ENCODE assay signal across 8 cellular contexts in the genomic region with DNA sequence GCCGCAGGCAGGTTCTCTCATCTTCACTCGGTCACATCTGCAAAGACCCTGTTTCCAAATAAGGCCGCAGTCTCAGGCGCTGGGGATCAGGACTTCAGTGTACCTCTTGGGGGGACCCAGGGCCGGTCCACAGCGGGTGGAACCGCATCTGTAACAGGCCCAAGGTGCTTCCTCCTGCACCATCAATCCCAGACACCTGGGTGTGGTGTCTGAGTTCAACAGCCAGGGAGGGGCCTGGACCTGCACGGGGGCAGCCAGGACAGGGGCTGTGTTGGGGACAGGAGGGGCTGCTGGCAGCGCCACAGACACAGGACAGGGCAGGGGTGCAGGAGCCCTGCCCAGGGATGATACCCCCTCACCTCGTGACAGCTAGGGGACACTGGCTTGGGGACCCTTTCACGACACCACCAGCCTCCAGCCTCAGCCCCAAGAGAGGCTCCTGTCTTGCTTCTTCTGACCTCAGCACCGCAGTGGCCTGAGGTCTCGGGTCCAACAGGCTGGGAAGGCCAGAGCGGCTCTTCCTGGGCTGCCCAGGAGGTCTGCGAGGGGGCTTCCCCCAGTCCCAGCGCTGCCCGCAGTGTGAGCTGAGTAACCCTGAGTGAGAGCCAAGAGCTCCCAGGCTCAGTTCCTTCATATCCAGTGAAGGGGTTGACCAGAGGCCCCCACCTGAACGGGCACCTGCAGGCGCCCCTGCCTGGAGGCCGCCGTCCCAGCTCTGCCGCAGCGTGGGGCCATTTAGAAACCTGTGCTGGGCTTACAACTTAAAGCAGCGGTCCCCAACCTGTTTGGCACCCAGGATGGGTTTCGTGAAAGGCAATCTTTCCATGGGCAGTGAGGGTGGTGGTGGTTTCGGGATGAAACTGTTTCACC. TPM values are rescaled to one million over a fixed set of nuclear protein-coding genes. Genes with fewer than 3 reads are reported as not detected.
DNase-seq lines count a peak whose midpoint lies in the region; ATAC-seq and TF ChIP-seq lines count a peak whose summit lies in the region.
"Had no signal": no experiment of that assay in that cellular context is flagged by ENCODE, and none has a peak within 500 bp of the region (broad histone marks: within the 10 kb centered on the region; RNA-seq: fewer than 3 reads in every experiment).

No MANE protein-coding gene starts in this region.

- DNase-seq in body of pancreas = no peak
- DNase-seq in left colon = peak; percentile 44 to 57
- no peak for DNase-seq in stimulated activated effector memory CD8-positive, alpha-beta T cell treated with anti-CD3 and anti-CD28 coated beads, Interleukin-12 subunit alpha, Interleukin-12 subunit beta, amount 100 ng/mL, for 72 hours (ENCODE audit: low spot score in 2 of 2)
- DNase-seq in kidney glomerular epithelial cell (lab: John Stamatoyannopoulos, UW) = no peak
- no peak for DNase-seq in SK-N-DZ (ENCODE audit: low spot score)
- DNase-seq: NCI-H1417 treated with DMSO at 0.1 percent for 48 hours had no signal

- H3K9me3 Mint-ChIP-seq in stimulated activated effector memory CD8-positive, alpha-beta T cell treated with anti-CD3 and anti-CD28 coated beads, Interleukin-12 subunit alpha, Interleukin-12 subunit beta, amount 100 ng/mL, for 72 hours = no peaks in the 10 kb centered on the region

- peaks cover 23% of the 10 kb centered on the region for H3K4me1 Mint-ChIP-seq in stimulated activated effector memory CD8-positive, alpha-beta T cell treated with anti-CD3 and anti-CD28 coated beads, Interleukin-12 subunit alpha, Interleukin-12 subunit beta, amount 100 ng/mL, for 72 hours

- H3K36me3 ChIP-seq in HUES48 (ENCODE audit: control insufficient read depth, insufficient read depth, low read length) (no peaks in the 10 kb centered on the region), body of pancreas (replicated peaks in 1 of 2; ENCODE audit: insufficient read depth in 1 of 2, low read depth in 2 of 2) (no peaks in the 10 kb centered on the region)

- H3K9ac ChIP-seq in HUES48 (ENCODE audit: low read depth, low read length) = no peak overlapping the region

- ATAC-seq in body of pancreas (no peak), left colon (peak; percentile 50), HG03025 (IDR thresholded peaks at IDR 0.05; ENCODE audit: low FRiP score, unreplicated experiment) (no peak)
- ATAC-seq in stimulated activated effector memory CD8-positive, alpha-beta T cell treated with anti-CD3 and anti-CD28 coated beads, Interleukin-12 subunit alpha, Interleukin-12 subunit beta, amount 100 ng/mL, for 72 hours = no peak

- peaks cover 9% of the 10 kb centered on the region for H3K4me1 ChIP-seq in HUES48 (ENCODE audit: control insufficient read depth, insufficient read depth, low read length)
- peaks cover 32% of the 10 kb centered on the region for H3K4me1 ChIP-seq in body of pancreas

- H3K27ac Mint-ChIP-seq in stimulated activated effector memory CD8-positive, alpha-beta T cell treated with anti-CD3 and anti-CD28 coated beads, Interleukin-12 subunit alpha, Interleukin-12 subunit beta, amount 100 ng/mL, for 72 hours = no peak overlapping the region

- intact Hi-C loops in body of pancreas (cut with DNase I) (no loop called here), left colon (cut with DNase I, micrococcal nuclease) (no loop called here)

- WGBS in body of pancreas, 2 donors = 75 to 84% methylated on average over 11 to 25 of the region's 26 CpGs

- H3K9me3 ChIP-seq in HUES48 (ENCODE audit: control insufficient read depth, insufficient read depth, low read length) (no peaks in the 10 kb centered on the region), body of pancreas (no peaks in the 10 kb centered on the region)

- TF ChIP-seq CTCF in body of pancreas (IDR thresholded peaks at IDR 0.05) = peak in 1 of 7 experiments; percentile 2

- no peaks in the 10 kb centered on the region for H3K36me3 Mint-ChIP-seq in stimulated activated effector memory CD8-positive, alpha-beta T cell treated with anti-CD3 and anti-CD28 coated beads, Interleukin-12 subunit alpha, Interleukin-12 subunit beta, amount 100 ng/mL, for 72 hours

- TF ChIP-seq POLR2A in body of pancreas (IDR thresholded peaks at IDR 0.05) = no peak

- H3K4me3 Mint-ChIP-seq in stimulated activated effector memory CD8-positive, alpha-beta T cell treated with anti-CD3 and anti-CD28 coated beads, Interleukin-12 subunit alpha, Interleukin-12 subunit beta, amount 100 ng/mL, for 72 hours = peak overlapping the region; percentile 75

- peak overlapping the region; percentile 54; the same call in 1 of the 2 replicates for H3K4me3 ChIP-seq in HUES48 (ENCODE audit: low read depth, low read length)
- no peak overlapping the region for H3K4me3 ChIP-seq in body of pancreas

- peaks cover 20% of the 10 kb centered on the region for H3K27me3 ChIP-seq in HUES48 (ENCODE audit: control insufficient read depth, insufficient read depth, low read length)
- H3K27me3 ChIP-seq in body of pancreas = no peaks in the 10 kb centered on the region

- no peak overlapping the region for H3K27ac ChIP-seq in HUES48 (ENCODE audit: low read depth, low read length)
- H3K27ac ChIP-seq in body of pancreas = peak overlapping the region; percentile 99 to 100 (median 100)

RNA-seq across cellular contexts. Expression of a gene that starts 30.7 kb away (rescaled TPM):
- total RNA-seq in body of pancreas = 10 to 100 TPM in 1 of 2 donors, 1 to 10 TPM in 1; 5.7 to 14.8 TPM
- 10 to 100 TPM; 12.2 to 14.2 TPM for total RNA-seq in left colon
- 6.6 and 15.1 TPM in 2 replicates for polyA plus RNA-seq in SK-N-DZ (2014; cell fraction: cytosol; rRNA removed)
- polyA plus RNA-seq in SK-N-DZ (2014; cell fraction: nucleus; rRNA removed) = 33.7 and 55.3 TPM in 2 replicates

Comparison
In these comparisons a context has a peak if more than half of its experiments do, and no peak if none do; other contexts are left out.
1. DNase-seq: peak in left colon (2 of 2); none in body of pancreas (0 of 4), stimulated activated effector memory CD8-positive, alpha-beta T cell treated with anti-CD3 and anti-CD28 coated beads, Interleukin-12 subunit alpha, Interleukin-12 subunit beta, amount 100 ng/mL, for 72 hours (0 of 2), kidney glomerular epithelial cell (single experiment) and SK-N-DZ (single experiment).